Comparison of ENCODE assay signal across 21 cellular contexts in genomic region chr1:236139495-236139894, GRCh38. TPM values are rescaled to one million over a fixed set of nuclear protein-coding genes. Genes with fewer than 3 reads are reported as not detected.
A peak's percentile ranks its signal among the peaks of the same experiment; 100 is the strongest.
DNase-seq lines count a peak whose midpoint lies in the region; ATAC-seq and TF ChIP-seq lines count a peak whose summit lies in the region.
"Had no signal": no experiment of that assay in that cellular context is flagged by ENCODE, and none has a peak within 500 bp of the region (broad histone marks: within the 10 kb centered on the region; RNA-seq: fewer than 3 reads in every experiment).

No MANE protein-coding gene starts in this region.

- no peak overlapping the region for H2AFZ ChIP-seq in hepatocyte
- H2AFZ ChIP-seq: GM23248 had no signal

- H3K9ac ChIP-seq in SK-N-MC (ENCODE audit: insufficient read length), result no peak overlapping the region
- H3K9ac ChIP-seq: BLaER1, GM23248 had no signal

- H4K20me1 ChIP-seq in hepatocyte (ENCODE audit: insufficient read depth, poor library complexity, severe bottlenecking), result peaks cover 8% of the 10 kb centered on the region

- H3K4me1 ChIP-seq in hepatocyte (ENCODE audit: insufficient read depth), result peaks cover 15% of the 10 kb centered on the region

- no peak for TF ChIP-seq CTCF in nephron (IDR thresholded peaks at IDR 0.05; ENCODE audit: unreplicated experiment in 3 of 3)
- no peak for TF ChIP-seq CTCF in type B pancreatic cell (conservative IDR thresholded peaks at IDR 0.05)
- no peak for TF ChIP-seq CTCF in hepatocyte (IDR thresholded peaks at IDR 0.05; ENCODE audit: poor library complexity)

- no peaks in the 10 kb centered on the region for H3K9me2 ChIP-seq in hepatocyte (replicated peaks; ENCODE audit: insufficient read depth)

- H3K27me3 ChIP-seq in hepatocyte, result peaks cover 32% of the 10 kb centered on the region

- peaks cover 4% of the 10 kb centered on the region for H3K36me3 Mint-ChIP-seq in activated CD4-positive, alpha-beta T cell treated with anti-CD3 and anti-CD28 coated beads, Interleukin-2, amount 10 ng/mL, durations not matched to agents 24 days and 14 days (ENCODE audit: low read depth)
- H3K36me3 Mint-ChIP-seq in nephron (ENCODE audit: low read depth) (no peaks in the 10 kb centered on the region), type B pancreatic cell (no peaks in the 10 kb centered on the region)

- H3K4me2 ChIP-seq in hepatocyte, result no peak overlapping the region
- H3K4me2 ChIP-seq: BLaER1 had no signal

- H3K27ac Mint-ChIP-seq in activated CD4-positive, alpha-beta T cell treated with anti-CD3 and anti-CD28 coated beads, Interleukin-2, amount 10 ng/mL, durations not matched to agents 24 days and 14 days, result peak overlapping the region; percentile 26
- H3K27ac Mint-ChIP-seq in nephron, result no peak overlapping the region
- H3K27ac Mint-ChIP-seq in type B pancreatic cell, result no peak overlapping the region
- H3K27ac Mint-ChIP-seq: B cell; CD4-positive, alpha-beta memory T cell had no signal

- no peak for DNase-seq in activated CD4-positive, alpha-beta T cell treated with anti-CD3 and anti-CD28 coated beads, Interleukin-2, amount 10 ng/mL, durations not matched to agents 24 days and 14 days
- DNase-seq in activated CD4-positive, alpha-beta T cell treated with anti-CD3 and anti-CD28 coated beads, Interleukin-2, amount 50 U/mL, for 4 hours, result no peak
- no peak for DNase-seq in SK-N-MC (ENCODE audit: low read depth, low spot score)
- no peak for DNase-seq in type B pancreatic cell (ENCODE audit: extremely low spot score, unreplicated experiment)
- no peak for DNase-seq in hepatocyte (ENCODE audit: low spot score)
- DNase-seq: Calu3; CD4-positive, alpha-beta memory T cell; COR-L47; DMS53; DMS79 treated with DMSO at 0.1 percent for 48 hours; GF-D8; GM23248; H7; HCEC 1CT had no signal

- peaks cover 59% of the 10 kb centered on the region for H3K27me3 Mint-ChIP-seq in activated CD4-positive, alpha-beta T cell treated with anti-CD3 and anti-CD28 coated beads, Interleukin-2, amount 10 ng/mL, durations not matched to agents 24 days and 14 days
- peaks cover 77% of the 10 kb centered on the region for H3K27me3 Mint-ChIP-seq in nephron (ENCODE audit: low read depth)
- H3K27me3 Mint-ChIP-seq in type B pancreatic cell, result peaks cover 56% of the 10 kb centered on the region

- H3K27ac ChIP-seq in SK-N-MC (peak overlapping the region; percentile 94), hepatocyte (no peak overlapping the region)
- H3K27ac ChIP-seq: 22Rv1, BLaER1, C4-2B, GM23248 had no signal

- ATAC-seq in GM18511 (IDR thresholded peaks at IDR 0.05; ENCODE audit: unreplicated experiment), result no peak
- ATAC-seq in HG02870 (IDR thresholded peaks at IDR 0.05; ENCODE audit: unreplicated experiment), result no peak

- intact Hi-C loops in activated CD4-positive, alpha-beta T cell treated with anti-CD3 and anti-CD28 coated beads, Interleukin-2, amount 10 ng/mL, durations not matched to agents 24 days and 14 days (cut with micrococcal nuclease), result no loop called here

- H3K9me3 ChIP-seq in SK-N-MC (ENCODE audit: low read depth, low read length) (no peaks in the 10 kb centered on the region), hepatocyte (ENCODE audit: low read depth) (no peaks in the 10 kb centered on the region)
- H3K9me3 ChIP-seq: BLaER1 had no signal

- no peak overlapping the region for H3K4me3 ChIP-seq in SK-N-MC
- no peak overlapping the region for H3K4me3 ChIP-seq in hepatocyte
- H3K4me3 ChIP-seq: BLaER1, GM23248 had no signal

- 92% methylated on average over 4 of the region's 4 CpGs for WGBS in hepatocyte (ENCODE audit: low lambda C conversion rate, missing lambda C conversion rate)

- peaks cover 11% of the 10 kb centered on the region for H3K36me3 ChIP-seq in SK-N-MC (ENCODE audit: insufficient read depth, low read length)
- H3K36me3 ChIP-seq in hepatocyte (replicated peaks; ENCODE audit: insufficient read depth, low read depth), result no peaks in the 10 kb centered on the region
- H3K36me3 ChIP-seq: BLaER1 had no signal

- peaks cover 6% of the 10 kb centered on the region for H3K79me2 ChIP-seq in hepatocyte

- peaks cover 21% of the 10 kb centered on the region for H3K4me1 Mint-ChIP-seq in activated CD4-positive, alpha-beta T cell treated with anti-CD3 and anti-CD28 coated beads, Interleukin-2, amount 10 ng/mL, durations not matched to agents 24 days and 14 days
- peaks cover 24% of the 10 kb centered on the region for H3K4me1 Mint-ChIP-seq in nephron
- peaks cover 19% of the 10 kb centered on the region for H3K4me1 Mint-ChIP-seq in type B pancreatic cell (ENCODE audit: unreplicated experiment)

- no peak overlapping the region for H3K4me3 Mint-ChIP-seq in activated CD4-positive, alpha-beta T cell treated with anti-CD3 and anti-CD28 coated beads, Interleukin-2, amount 10 ng/mL, durations not matched to agents 24 days and 14 days
- H3K4me3 Mint-ChIP-seq in nephron (peak overlapping the region in 2 of 3 experiments; percentile 44 to 49), type B pancreatic cell (peak overlapping the region; percentile 7)
- H3K4me3 Mint-ChIP-seq: B cell had no signal

- H3K9me3 Mint-ChIP-seq in activated CD4-positive, alpha-beta T cell treated with anti-CD3 and anti-CD28 coated beads, Interleukin-2, amount 10 ng/mL, durations not matched to agents 24 days and 14 days, result no peaks in the 10 kb centered on the region
- H3K9me3 Mint-ChIP-seq in nephron (no peaks in the 10 kb centered on the region), type B pancreatic cell (no peaks in the 10 kb centered on the region)
- H3K9me3 Mint-ChIP-seq: CD4-positive, alpha-beta memory T cell had no signal

RNA-seq across cellular contexts. Expression of gene GPR137B, which starts 2.8 kb away (rescaled TPM):
- 6.6 and 7.7 TPM in 2 replicates for total RNA-seq in activated CD4-positive, alpha-beta T cell treated with anti-CD3 and anti-CD28 coated beads, Interleukin-2, amount 10 ng/mL, durations not matched to agents 24 days and 14 days
- 16.0 and 24.6 TPM in 2 replicates for total RNA-seq in type B pancreatic cell (ENCODE audit: low replicate concordance)
- 13.4 and 15.5 TPM in 2 replicates for total RNA-seq in hepatocyte
- 12.2 and 13.0 TPM in 2 replicates for polyA plus RNA-seq in hepatocyte
